ENCODE assay signal across 21 cellular contexts in genomic region chr9:114454652-114455051, GRCh38.
"Had no signal": no experiment of that assay in that cellular context is flagged by ENCODE, and none has a peak within 500 bp of the region (broad histone marks: within the 10 kb centered on the region; RNA-seq: fewer than 3 reads in every experiment).

No MANE protein-coding gene starts in this region.

- DNase-seq: effector memory CD4-positive, alpha-beta T cell; gastrocnemius medialis; heart right ventricle; hypothalamus; kidney glomerular epithelial cell; mammary epithelial cell; naive thymus-derived CD4-positive, alpha-beta T cell; nephron progenitor cell; sigmoid colon; stimulated activated CD4-positive, alpha-beta T cell treated with anti-CD3 and anti-CD28 coated beads, Interleukin-12 subunit alpha, Interleukin-12 subunit beta, amount 100 ng/mL, for 4 hours; stimulated activated naive CD4-positive, alpha-beta T cell; stomach; substantia nigra; transverse colon had no signal

- H3K79me2 ChIP-seq: parathyroid adenoma had no signal

- H3K27me3 ChIP-seq: gastrocnemius medialis, sigmoid colon, stomach, transverse colon had no signal

- H3K27ac Mint-ChIP-seq: nephron progenitor cell had no signal

- H3K36me3 ChIP-seq: gastrocnemius medialis, heart right ventricle, sigmoid colon, stomach, thoracic aorta, transverse colon had no signal

- H3K4me1 ChIP-seq: gastrocnemius medialis, sigmoid colon, stomach had no signal

- H2AFZ ChIP-seq: parathyroid adenoma had no signal

- H3K4me3 Mint-ChIP-seq: naive thymus-derived CD4-positive, alpha-beta T cell; nephron progenitor cell had no signal

- FAIRE-seq: endometrium, islet of Langerhans had no signal

- H3K9ac ChIP-seq: parathyroid adenoma had no signal

- H3K27ac ChIP-seq: gastrocnemius medialis, heart right ventricle, parathyroid adenoma, sigmoid colon, skin epidermis, stomach, thoracic aorta, transverse colon had no signal

- H3K9me3 ChIP-seq: gastrocnemius medialis, sigmoid colon, stomach, transverse colon had no signal

- ATAC-seq: esophagus mucosa; gastrocnemius medialis; heart right ventricle; left lobe of liver; naive thymus-derived CD4-positive, alpha-beta T cell had no signal

- H3K4me3 ChIP-seq: gastrocnemius medialis, heart right ventricle, sigmoid colon, skin epidermis, stomach, thoracic aorta, transverse colon had no signal
